1 cellular context compared by ENCODE assay signal in genomic region chr1:108346137-108346536, GRCh38.
TF ChIP-seq lines count a peak whose summit lies in the region.

No MANE protein-coding gene starts in this region.

TF ChIP-seq in GM23338, 12 proteins besides CTCF, POLR2A, EP300 and RAD21 (continued from another document):
- TF ChIP-seq ZNF462 (CRISPR knock-in tag; IDR thresholded peaks at IDR 0.05), result no peak
- no peak for TF ChIP-seq NANOG (IDR thresholded peaks at IDR 0.05; ENCODE audit: borderline replicate concordance)
- no peak for TF ChIP-seq ZNF331 (CRISPR knock-in tag; IDR thresholded peaks at IDR 0.05; ENCODE audit: low read depth)
- no peak for TF ChIP-seq EZH2 (IDR thresholded peaks at IDR 0.05; ENCODE audit: low read depth, unreplicated experiment)
- TF ChIP-seq CREB1 (CRISPR knock-in tag; IDR thresholded peaks at IDR 0.05; ENCODE audit: low read depth), result no peak
- TF ChIP-seq EZH2phosphoT487 (IDR thresholded peaks at IDR 0.05; ENCODE audit: unreplicated experiment), result no peak
- TF ChIP-seq JUNB (IDR thresholded peaks at IDR 0.05; ENCODE audit: unreplicated experiment), result no peak
- TF ChIP-seq ZNF114 (CRISPR knock-in tag; IDR thresholded peaks at IDR 0.05), result no peak
- TF ChIP-seq STAT1 (IDR thresholded peaks at IDR 0.05; ENCODE audit: unreplicated experiment), result no peak
- TF ChIP-seq POLR2AphosphoS5 (IDR thresholded peaks at IDR 0.05; ENCODE audit: low read depth), result no peak
